In genomic region chr19:18780631-18781030, GRCh38 we compare ENCODE assay signal across 23 cellular contexts. TPM values are rescaled to one million over a fixed set of nuclear protein-coding genes. Genes with fewer than 3 reads are reported as not detected.
DNase-seq lines count a peak whose midpoint lies in the region; ATAC-seq, FAIRE-seq and TF ChIP-seq lines count a peak whose summit lies in the region.
"Had no signal": no experiment of that assay in that cellular context is flagged by ENCODE, and none has a peak within 500 bp of the region (broad histone marks: within the 10 kb centered on the region; RNA-seq: fewer than 3 reads in every experiment).

No MANE protein-coding gene starts in this region.

- H3K4me2 ChIP-seq in GM12878 (ENCODE audit: control insufficient read depth, insufficient read depth) (no peak overlapping the region), osteoblast (ENCODE audit: insufficient read depth, low read length) (no peak overlapping the region)

- ATAC-seq in left ventricle myocardium superior (no peak), GM12878 (0 out of 3 replicates have a peak, but pooled peaks have one; percentile 24), pancreas (no peak)
- ATAC-seq: left colon, natural killer cell had no signal

- H3K4me1 ChIP-seq in cardiac muscle cell (ENCODE audit: low read depth) (no peaks in the 10 kb centered on the region), HEK293 (ENCODE audit: control insufficient read depth, insufficient read depth, low read length) (peaks cover 4% of the 10 kb centered on the region), GM12878 (ENCODE audit: control insufficient read depth, insufficient read depth, low read length) (no peaks in the 10 kb centered on the region), osteoblast (ENCODE audit: insufficient read depth, low read length) (peaks cover 13% of the 10 kb centered on the region), pancreas (no peaks in the 10 kb centered on the region)
- H3K4me1 ChIP-seq: parathyroid adenoma had no signal

- H3K9ac ChIP-seq in GM12878 (ENCODE audit: control insufficient read depth, insufficient read depth, low read length): no peak overlapping the region
- H3K9ac ChIP-seq: parathyroid adenoma had no signal

- FAIRE-seq in GM12878 (lab: Jason Lieb, UNC): no peak
- no peak for FAIRE-seq in pancreas (lab: Jason Lieb, UNC)
- FAIRE-seq: GM18507 had no signal

- POLR2A ChIA-PET in HEK293 (lab: Yijun Ruan, JAX): interaction anchor here (0.5 to 0.6 kb wide), 2 partner anchors 71 to 87 kb away, joined by 3 to 6 read pairs; no protein-coding TSS in a partner anchor
- POLR2A ChIA-PET in GM12878 (lab: Charles Lee): no interaction called here

- CTCF ChIA-PET in HEK293 (lab: Yijun Ruan, JAX): interaction anchor here (0.7 to 1.4 kb wide), 3 partner anchors 63 to 238 kb away, joined by 3 to 12 read pairs (median 4); no protein-coding TSS in a partner anchor
- CTCF ChIA-PET in GM12878 (lab: Yijun Ruan, JAX): interaction anchor here (0.6 to 1.8 kb wide), 2 partner anchors 49 to 67 kb away, joined by 3 to 11 read pairs; no protein-coding TSS in a partner anchor

- no peak overlapping the region for H3K27ac ChIP-seq in cardiac muscle cell
- no peak overlapping the region for H3K27ac ChIP-seq in HEK293 (ENCODE audit: extremely low read depth, low read depth, low read length)
- no peak overlapping the region for H3K27ac ChIP-seq in GM12878 (ENCODE audit: control insufficient read depth, insufficient read depth)
- H3K27ac ChIP-seq in osteoblast (ENCODE audit: low read depth, low read length): no peak overlapping the region
- H3K27ac ChIP-seq in pancreas: no peak overlapping the region
- H3K27ac ChIP-seq: parathyroid adenoma, tibial artery had no signal

- WGBS in GM12878 (ENCODE audit: insufficient coverage, insufficient replicate concordance, low lambda C conversion rate, missing lambda C conversion rate): 36% methylated on average over 10 of the region's 10 CpGs
- 70 to 76% methylated on average over 10 of the region's 10 CpGs for WGBS in pancreas, 2 donors

- H3K27me3 ChIP-seq in cardiac muscle cell: peaks cover 74% of the 10 kb centered on the region
- H3K27me3 ChIP-seq in GM12878 (replicated peaks in 1 of 2; ENCODE audit: control insufficient read depth in 2 of 2, insufficient read depth in 2 of 2, low read length in 1 of 2): no peaks in the 10 kb centered on the region; a peak in 1 of 4 replicates
- no peaks in the 10 kb centered on the region for H3K27me3 ChIP-seq in osteoblast (ENCODE audit: insufficient read depth, low read length)
- no peaks in the 10 kb centered on the region for H3K27me3 ChIP-seq in pancreas

- BruUV-seq in GM12878 (replicated peaks; lab: Mats Ljungman, UMichigan): no TSS peak

- TF ChIP-seq POLR2A in GM12878 (IDR thresholded peaks at IDR 0.05; ENCODE audit: low read depth, low read length): no peak

- intact Hi-C loops in left ventricle myocardium superior (cut with micrococcal nuclease) (no loop called here), GM12878 (cut with micrococcal nuclease; ENCODE audit: unreplicated experiment) (no loop called here), pancreas (cut with DNase I) (no loop called here)

- H2AFZ ChIP-seq in GM12878 (ENCODE audit: control insufficient read depth, low read depth, low read length): no peak overlapping the region
- H2AFZ ChIP-seq in osteoblast (ENCODE audit: low read length): no peak overlapping the region
- H2AFZ ChIP-seq: parathyroid adenoma had no signal

- H4K20me1 ChIP-seq in GM12878 (ENCODE audit: control insufficient read depth, insufficient read depth): no peaks in the 10 kb centered on the region
- H4K20me1 ChIP-seq in osteoblast (ENCODE audit: insufficient read depth, low read length): peaks cover 3% of the 10 kb centered on the region

- TF ChIP-seq CTCF in cardiac muscle cell (IDR thresholded peaks at IDR 0.05; ENCODE audit: low read depth, low read length) (peak; percentile 10), HEK293 (tag by site-specific recombination; IDR thresholded peaks at IDR 0.05) (peak; percentile 34; the same call in 1 of the 2 replicates), GM12878 (IDR thresholded peaks at IDR 0.05 in 2 of 3, conservative IDR thresholded peaks at IDR 0.05 in 1 of 3; ENCODE audit: control insufficient read depth in 2 of 3, extremely low read depth in 1 of 3, insufficient read depth in 1 of 3, low read depth in 3 of 3, low read length in 3 of 3) (peak; percentile 22 to 37 (median 28); a peak in 3 of 6 replicates), osteoblast (IDR thresholded peaks at IDR 0.05; ENCODE audit: extremely low read depth, low read depth, low read length) (no peak), pancreas (IDR thresholded peaks at IDR 0.05) (no peak)

- H3K79me2 ChIP-seq in GM12878 (ENCODE audit: control insufficient read depth, insufficient read depth, low read length) (no peaks in the 10 kb centered on the region), osteoblast (ENCODE audit: insufficient read depth, low read length) (no peaks in the 10 kb centered on the region)
- H3K79me2 ChIP-seq: parathyroid adenoma had no signal

- SMC1A ChIA-PET in GM12878 (lab: Charles Lee; ENCODE audit: uncharacterized antibody, unreplicated experiment): interaction anchor here (0.7 kb wide), 1 partner anchor 66 kb away, joined by 4 read pairs; no protein-coding TSS in a partner anchor

- no peak for TF ChIP-seq EP300 in GM12878 (IDR thresholded peaks at IDR 0.05; ENCODE audit: borderline replicate concordance in 1 of 2, control insufficient read depth in 1 of 2, low read depth in 2 of 2, low read length in 2 of 2)

- no peaks in the 10 kb centered on the region for H3K36me3 ChIP-seq in cardiac muscle cell
- H3K36me3 ChIP-seq in HEK293 (ENCODE audit: control insufficient read depth in 2 of 2, insufficient read depth in 1 of 2, low read length in 2 of 2): no peaks in the 10 kb centered on the region
- no peaks in the 10 kb centered on the region for H3K36me3 ChIP-seq in GM12878 (ENCODE audit: control insufficient read depth in 2 of 2, insufficient read depth in 2 of 2, low read length in 1 of 2)
- no peaks in the 10 kb centered on the region for H3K36me3 ChIP-seq in osteoblast (ENCODE audit: insufficient read depth, low read length)
- H3K36me3 ChIP-seq in pancreas: no peaks in the 10 kb centered on the region

- peak; percentile 39 for TF ChIP-seq RAD21 in GM12878 (IDR thresholded peaks at IDR 0.05; ENCODE audit: insufficient read depth, low read depth, low read length)

- no peak overlapping the region for H3K4me3 ChIP-seq in cardiac muscle cell
- no peak overlapping the region for H3K4me3 ChIP-seq in HEK293 (ENCODE audit: low read depth, low read length)
- H3K4me3 ChIP-seq in GM12878: no peak overlapping the region
- H3K4me3 ChIP-seq in osteoblast (ENCODE audit: insufficient read depth, low read length): no peak overlapping the region
- no peak overlapping the region for H3K4me3 ChIP-seq in pancreas
- H3K4me3 ChIP-seq: tibial artery had no signal

- DNase-seq in cardiac muscle cell (ENCODE audit: low read depth in 1 of 2, low spot score in 1 of 2) (no peak), left ventricle myocardium superior (no peak), GM12878 (ENCODE audit: low read depth, low spot score) (no peak), osteoblast (ENCODE audit: insufficient read length, low spot score, missing footprints) (peak; percentile 93), pancreas (no peak), Kasumi-1 (lab: John Stamatoyannopoulos, UW) (no peak)
- no peak for DNase-seq in NK-92 treated with Interleukin-12 subunit alpha and Interleukin-12 subunit beta, amount 100 ng/mL, for 24 hours (lab: John Stamatoyannopoulos, UW)
- DNase-seq: aorta; CD4-positive, CD25-positive, alpha-beta regulatory T cell; cerebellar nuclear complex; DMS153; effector memory CD4-positive, alpha-beta T cell; left colon; natural killer cell; NCI-H1092; NCI-H2029; stimulated activated naive CD4-positive, alpha-beta T cell treated with Interleukin-2 at 50 U/mL for 16 hours; SW 1271; tibial artery had no signal

- RAD21 ChIA-PET in GM12878 (lab: Charles Lee; ENCODE audit: unreplicated experiment): interaction anchor here (0.6 to 1.0 kb wide), 2 partner anchors 63 to 66 kb away, joined by 4 to 9 read pairs; no protein-coding TSS in a partner anchor

- H3K9me3 ChIP-seq in cardiac muscle cell (ENCODE audit: low read depth) (no peaks in the 10 kb centered on the region), HEK293 (ENCODE audit: control insufficient read depth, insufficient read depth, low read depth, low read length) (no peaks in the 10 kb centered on the region), GM12878 (replicated peaks; ENCODE audit: control insufficient read depth, insufficient read depth, low read length) (no peaks in the 10 kb centered on the region), osteoblast (ENCODE audit: low read depth, low read length) (no peaks in the 10 kb centered on the region), pancreas (no peaks in the 10 kb centered on the region)
- H3K9me3 ChIP-seq: tibial artery had no signal

- in situ Hi-C loops in GM12878 (cut with MboI): no loop called here

RNA-seq across cellular contexts. Expression of gene COMP, which starts 10.5 kb away (rescaled TPM):
- total RNA-seq in cardiac muscle cell: 0.07 and 0.09 TPM in 2 replicates
- polyA plus RNA-seq in cardiac muscle cell: 0.46 TPM in 1 of 2 replicates, not detected in the other
- not detected for total RNA-seq in left ventricle myocardium superior
- total RNA-seq in GM12878 (2013; cell fraction: nucleolus; rRNA removed): not detected in 2 replicates
- not detected in 2 replicates for total RNA-seq in GM12878 (2014; rRNA removed)
- total RNA-seq in GM12878 (2014; rRNA removed; fragmentation: Illumina TruSeq; extraction: Trizol): not detected in 2 replicates
- not detected in 2 replicates for total RNA-seq in GM12878 (2021)
- polyA plus RNA-seq in GM12878 (2011; ENCODE audit: low read depth): not detected
- not detected in 2 replicates for polyA plus RNA-seq in GM12878 (2011; rRNA removed)
- polyA plus RNA-seq in GM12878 (2011; cell fraction: cytosol; rRNA removed): 0.04 and 0.08 TPM in 2 replicates
- polyA plus RNA-seq in GM12878 (2011; cell fraction: nucleus; rRNA removed): 0.09 and 0.15 TPM in 2 replicates
- not detected in 2 replicates for polyA plus RNA-seq in GM12878 (2012)
- polyA plus RNA-seq in GM12878 (2014; fragmentation: Illumina TruSeq; extraction: Trizol): not detected in 2 replicates
- polyA plus RNA-seq in GM12878 (2014; fragmentation: Nextera tagmentation; extraction: Ambion mirVana): not detected
- not detected in 2 replicates for polyA plus RNA-seq in GM12878 (2014; rRNA removed)
- polyA plus RNA-seq in GM12878 (2016; fragmentation: Nextera tagmentation; extraction: Ambion mirVana): under 1 TPM in 1 of 2 experiments, not detected in 1; 0.17 TPM
- polyA minus RNA-seq in GM12878 (2011; rRNA and poly(A)+ RNA removed): not detected in 2 replicates
- polyA minus RNA-seq in GM12878 (2011; cell fraction: cytosol; rRNA and poly(A)+ RNA removed): not detected in 2 replicates
- not detected in 2 replicates for polyA minus RNA-seq in GM12878 (2011; cell fraction: nucleus; rRNA and poly(A)+ RNA removed)
- total RNA-seq in osteoblast: 12.4 and 14.8 TPM in 2 replicates
- total RNA-seq in pancreas: 1 to 10 TPM in 2 of 6 donors, under 1 TPM in 4; 0.05 to 3.7 (median 0.59) TPM
- polyA plus RNA-seq in pancreas: under 1 TPM; 0.23 to 0.49 TPM
- total RNA-seq: CD4-positive, CD25-positive, alpha-beta regulatory T cell; left colon; natural killer cell; NCI-H460 had no signal
- polyA plus RNA-seq: CD4-positive, CD25-positive, alpha-beta regulatory T cell had no signal

RNA-seq across cellular contexts. Expression of gene UPF1, which starts 51.1 kb away (rescaled TPM):
- total RNA-seq in cardiac muscle cell (77.5 and 121 TPM in 2 replicates), left ventricle myocardium superior (37.3 TPM), GM12878 (2014; rRNA removed) (35.3 and 40.6 TPM in 2 replicates), GM12878 (2014; rRNA removed; fragmentation: Illumina TruSeq; extraction: Trizol) (14.5 and 16.1 TPM in 2 replicates), GM12878 (2021) (71.9 and 80.9 TPM in 2 replicates), osteoblast (36.6 and 41.0 TPM in 2 replicates), pancreas (10 to 100 TPM; 26.3 to 54.4 (median 33.4) TPM)
- polyA plus RNA-seq in cardiac muscle cell (36.4 and 37.7 TPM in 2 replicates), GM12878 (2011; rRNA removed) (8.9 and 22.8 TPM in 2 replicates), GM12878 (2014; fragmentation: Illumina TruSeq; extraction: Trizol) (26.2 and 33.5 TPM in 2 replicates), GM12878 (2014; fragmentation: Nextera tagmentation; extraction: Ambion mirVana) (1 to 10 TPM in 1 of 2 experiments, under 1 TPM in 1; 0.58 to 1.1 TPM), GM12878 (2014; rRNA removed) (35.1 and 47.1 TPM in 2 replicates), GM12878 (2016; fragmentation: Nextera tagmentation; extraction: Ambion mirVana) (1 to 10 TPM; 4.5 to 5.6 TPM), pancreas (10 to 100 TPM; 44.1 to 50.7 TPM)
- total RNA-seq in GM12878 (2013; cell fraction: nucleolus; rRNA removed): 99.0 and 125 TPM in 2 replicates
- polyA plus RNA-seq in GM12878 (2011; ENCODE audit: low read depth): 9.9 TPM
- polyA plus RNA-seq in GM12878 (2011; cell fraction: cytosol; rRNA removed): 23.1 and 45.0 TPM in 2 replicates
- polyA plus RNA-seq in GM12878 (2011; cell fraction: nucleus; rRNA removed): 102 and 147 TPM in 2 replicates
- polyA plus RNA-seq in GM12878 (2012): 27.8 and 31.0 TPM in 2 replicates
- polyA minus RNA-seq in GM12878 (2011; rRNA and poly(A)+ RNA removed): 66.6 and 68.0 TPM in 2 replicates
- polyA minus RNA-seq in GM12878 (2011; cell fraction: cytosol; rRNA and poly(A)+ RNA removed): 23.4 and 30.8 TPM in 2 replicates
- 43.4 and 69.7 TPM in 2 replicates for polyA minus RNA-seq in GM12878 (2011; cell fraction: nucleus; rRNA and poly(A)+ RNA removed)

Comparison
In these comparisons a context has a peak if more than half of its experiments do, and no peak if none do; other contexts are left out.
1. CTCF ChIP-seq: peak in cardiac muscle cell (single experiment), HEK293 (single experiment) and GM12878 (3 of 3); none in osteoblast (single experiment) and pancreas (0 of 4).